Comparison of ENCODE assay signal across 25 cellular contexts in genomic region chr13:98208606-98209005, GRCh38. TPM values are rescaled to one million over a fixed set of nuclear protein-coding genes. Genes with fewer than 3 reads are reported as not detected.
"Had no signal": no experiment of that assay in that cellular context is flagged by ENCODE, and none has a peak within 500 bp of the region (broad histone marks: within the 10 kb centered on the region; RNA-seq: fewer than 3 reads in every experiment).

No MANE protein-coding gene starts in this region.

- ATAC-seq: esophagus mucosa, left ventricle myocardium superior had no signal

- H3K27ac ChIP-seq: colonic mucosa, tibial nerve had no signal

- H3K4me1 Mint-ChIP-seq: memory B cell had no signal

- FAIRE-seq: endometrium, kidney, small intestine had no signal

- H3K9me3 ChIP-seq: colonic mucosa had no signal

- H3K36me3 ChIP-seq: colonic mucosa had no signal

- H3K9ac ChIP-seq: SK-N-SH had no signal

- DNase-seq: activated CD4-positive, alpha-beta memory T cell treated with anti-CD3 and anti-CD28 coated beads for 36 hours; activated naive CD4-positive, alpha-beta T cell treated with anti-CD3 and anti-CD28 coated beads, Interleukin-2, amount 50 U/mL, for 16 hours; activated T-cell treated with anti-CD3 and anti-CD28 coated beads, Interleukin-2, amount 50 U/mL, for 24 hours; caudate nucleus; colonic mucosa; hippocampal formation; kidney; left ventricle myocardium superior; posterior cingulate gyrus; small intestine; stimulated activated CD4-positive, alpha-beta T cell treated with anti-CD3 and anti-CD28 coated beads, Interleukin-4, amount 100 ng/mL, for 4 hours; stimulated activated CD8-positive, alpha-beta memory T cell treated with anti-CD3 and anti-CD28 coated beads, Interleukin-4, amount 100 ng/mL, for 48 hours; stimulated activated naive CD4-positive, alpha-beta T cell treated with Interleukin-2 at 50 U/mL for 16 hours; substantia nigra; T-helper 1 cell had no signal

- H3K4me3 Mint-ChIP-seq: activated CD4-positive, alpha-beta memory T cell treated with anti-CD3 and anti-CD28 coated beads for 36 hours; activated T-cell treated with anti-CD3 and anti-CD28 coated beads, Interleukin-2, amount 50 U/mL, for 24 hours; memory B cell had no signal

- H3K27ac Mint-ChIP-seq: activated CD4-positive, alpha-beta memory T cell treated with anti-CD3 and anti-CD28 coated beads for 36 hours; activated T-cell treated with anti-CD3 and anti-CD28 coated beads, Interleukin-2, amount 50 U/mL, for 24 hours; memory B cell had no signal

- H3K27me3 ChIP-seq: colonic mucosa, right atrium auricular region, tibial nerve had no signal

- H3K4me1 ChIP-seq: colonic mucosa, tibial nerve had no signal

- H3K4me3 ChIP-seq: colonic mucosa, right atrium auricular region, tibial nerve had no signal

- H3K36me3 Mint-ChIP-seq: activated CD4-positive, alpha-beta memory T cell treated with anti-CD3 and anti-CD28 coated beads for 36 hours had no signal

RNA-seq across cellular contexts. Expression of gene RNF113B, which starts 31.5 kb away (rescaled TPM):
- total RNA-seq: activated CD4-positive, alpha-beta memory T cell treated with anti-CD3 and anti-CD28 coated beads for 36 hours; colonic mucosa; esophagus mucosa; fibroblast of villous mesenchyme; glomerular endothelial cell; kidney; left ventricle myocardium superior; myocyte; right atrium auricular region; tibial nerve had no signal
- polyA plus RNA-seq: adipose tissue, SK-N-SH, small intestine had no signal
